ENCODE assay signal across 20 cellular contexts in genomic region chr17:44575408-44575807, GRCh38.
"Had no signal": no experiment of that assay in that cellular context is flagged by ENCODE, and none has a peak within 500 bp of the region (broad histone marks: within the 10 kb centered on the region; RNA-seq: fewer than 3 reads in every experiment).

No MANE protein-coding gene starts in this region.

- H3K4me3 ChIP-seq: coronary artery, gastroesophageal sphincter, left lung, lower lobe of right lung, sigmoid colon, stomach, thoracic aorta, transverse colon had no signal

- H3K36me3 Mint-ChIP-seq: immature natural killer cell, memory B cell, naive B cell had no signal

- H3K4me1 ChIP-seq: gastroesophageal sphincter, left lung, lower lobe of right lung, sigmoid colon, stomach, transverse colon had no signal

- H3K27ac Mint-ChIP-seq: endodermal cell, immature natural killer cell, memory B cell had no signal

- H3K4me1 Mint-ChIP-seq: endodermal cell, immature natural killer cell, memory B cell had no signal

- DNase-seq: effector CD4-positive, alpha-beta T cell; endodermal cell; erythroblast; immature natural killer cell; left lung; lower lobe of right lung; midbrain; naive B cell; sigmoid colon; small intestine; stimulated activated CD4-positive, alpha-beta T cell treated with anti-CD3 and anti-CD28 coated beads, Interleukin-12 subunit alpha, Interleukin-12 subunit beta, amount 100 ng/mL, for 4 hours; stimulated activated naive CD4-positive, alpha-beta T cell; stomach; substantia nigra; transverse colon had no signal

- ATAC-seq: gastroesophageal sphincter, left lung, lower lobe of right lung had no signal

- H3K9me3 ChIP-seq: gastroesophageal sphincter, left lung, lower lobe of right lung, sigmoid colon, stomach, thoracic aorta, transverse colon had no signal

- H3K27ac ChIP-seq: coronary artery, gastroesophageal sphincter, left lung, lower lobe of right lung, sigmoid colon, stomach, thoracic aorta, transverse colon had no signal

- H3K9me3 Mint-ChIP-seq: endodermal cell, immature natural killer cell, memory B cell, naive B cell, nephron had no signal

- H3K4me3 Mint-ChIP-seq: endodermal cell, immature natural killer cell, memory B cell, naive B cell, nephron had no signal
